Comparison of ENCODE assay signal across 15 cellular contexts in the genomic region with DNA sequence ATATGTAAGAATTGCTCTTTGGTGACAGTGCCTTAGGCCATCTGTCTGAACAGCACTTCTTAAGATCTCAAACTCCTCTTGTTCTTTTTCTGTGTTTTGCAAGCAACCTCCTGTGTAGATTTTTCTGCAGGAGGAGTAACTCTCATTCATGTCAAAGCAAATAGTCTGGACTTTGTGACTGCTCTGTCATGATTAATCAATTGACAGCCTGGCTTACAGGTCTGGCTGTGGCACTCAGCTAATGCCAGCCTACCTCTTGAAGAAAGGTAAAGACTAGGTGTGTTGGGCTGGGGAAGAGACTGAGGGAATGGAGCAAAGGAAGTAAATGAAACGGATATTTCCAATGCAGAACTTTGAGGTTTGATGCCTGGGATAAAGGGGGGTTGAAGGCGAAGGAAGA.
DNase-seq lines count a peak whose midpoint lies in the region; ATAC-seq and TF ChIP-seq lines count a peak whose summit lies in the region.
"Had no signal": no experiment of that assay in that cellular context is flagged by ENCODE, and none has a peak within 500 bp of the region (broad histone marks: within the 10 kb centered on the region; RNA-seq: fewer than 3 reads in every experiment).

No MANE protein-coding gene starts in this region.

- no peak overlapping the region for H3K4me3 ChIP-seq in SK-N-SH (ENCODE audit: low read depth in 2 of 2, low read length in 1 of 2)

- TF ChIP-seq EP300 in SK-N-SH (IDR thresholded peaks at IDR 0.05; ENCODE audit: borderline replicate concordance in 1 of 2, low read depth in 1 of 2, low read length in 1 of 2) = no peak

- peaks cover 8% of the 10 kb centered on the region for H3K27me3 Mint-ChIP-seq in endothelial cell (ENCODE audit: unreplicated experiment)
- H3K27me3 Mint-ChIP-seq in mesothelial cell of epicardium (ENCODE audit: low read depth) = no peaks in the 10 kb centered on the region
- H3K27me3 Mint-ChIP-seq in progenitor cell of endocrine pancreas = no peaks in the 10 kb centered on the region
- H3K27me3 Mint-ChIP-seq: CD4-positive, alpha-beta memory T cell had no signal

- POLR2A ChIA-PET in SK-N-SH (lab: Yijun Ruan, JAX) = no interaction called here

- 85% methylated on average over 2 of the region's 2 CpGs for WGBS in SK-N-SH (ENCODE audit: low lambda C conversion rate)

- H3K9me2 ChIP-seq in SK-N-SH = no peaks in the 10 kb centered on the region

- no peaks in the 10 kb centered on the region for H3K9me3 ChIP-seq in SK-N-SH
- H3K9me3 ChIP-seq: BE2C had no signal

- H3K9me3 Mint-ChIP-seq in endothelial cell (ENCODE audit: unreplicated experiment) = no peaks in the 10 kb centered on the region
- H3K9me3 Mint-ChIP-seq in mesothelial cell of epicardium = peaks cover 41% of the 10 kb centered on the region
- H3K9me3 Mint-ChIP-seq in progenitor cell of endocrine pancreas (ENCODE audit: low read depth) = peaks cover 27% of the 10 kb centered on the region
- H3K9me3 Mint-ChIP-seq: HFFc6 had no signal

- no peaks in the 10 kb centered on the region for H3K36me3 ChIP-seq in SK-N-SH (replicated peaks in 1 of 2; ENCODE audit: control insufficient read depth in 1 of 2, insufficient read depth in 2 of 2, low read length in 1 of 2)
- H3K36me3 ChIP-seq: BE2C had no signal

- peaks cover 22% of the 10 kb centered on the region for H3K36me3 Mint-ChIP-seq in endothelial cell (ENCODE audit: low read depth, unreplicated experiment)
- H3K36me3 Mint-ChIP-seq in mesothelial cell of epicardium = peaks cover 68% of the 10 kb centered on the region
- peaks cover 33% of the 10 kb centered on the region for H3K36me3 Mint-ChIP-seq in progenitor cell of endocrine pancreas (ENCODE audit: insufficient read depth)

- no peak for ATAC-seq in GM19351 (IDR thresholded peaks at IDR 0.05; ENCODE audit: unreplicated experiment)
- ATAC-seq in GM21723 (IDR thresholded peaks at IDR 0.05; ENCODE audit: unreplicated experiment) = no peak

- H3K27ac ChIP-seq in SK-N-SH (ENCODE audit: low read depth in 2 of 2, low read length in 1 of 2) = no peak overlapping the region
- H3K27ac ChIP-seq: C4-2B had no signal

- peaks cover 5% of the 10 kb centered on the region for H3K4me1 Mint-ChIP-seq in endothelial cell (ENCODE audit: unreplicated experiment)
- H3K4me1 Mint-ChIP-seq in mesothelial cell of epicardium = peaks cover 22% of the 10 kb centered on the region
- peaks cover 12% of the 10 kb centered on the region for H3K4me1 Mint-ChIP-seq in progenitor cell of endocrine pancreas (ENCODE audit: low read depth)

- H3K27me3 ChIP-seq in SK-N-SH (ENCODE audit: insufficient read depth) = no peaks in the 10 kb centered on the region
- H3K27me3 ChIP-seq: BE2C had no signal

- H2AFZ ChIP-seq in SK-N-SH (ENCODE audit: low read depth) = no peak overlapping the region

- H3K4me2 ChIP-seq in SK-N-SH = no peak overlapping the region

- H3F3A ChIP-seq in SK-N-SH (replicated peaks; ENCODE audit: insufficient read depth) = no peaks in the 10 kb centered on the region

- H3K4me1 ChIP-seq in SK-N-SH (ENCODE audit: control insufficient read depth in 1 of 2, insufficient read depth in 2 of 2, low read depth in 1 of 2, low read length in 1 of 2) = no peaks in the 10 kb centered on the region
- H3K4me1 ChIP-seq: BE2C had no signal

- TF ChIP-seq RAD21 in SK-N-SH (IDR thresholded peaks at IDR 0.05; ENCODE audit: low read length) = no peak

- CTCF ChIA-PET in SK-N-SH (lab: Yijun Ruan, JAX) = no interaction called here

- H3K4me3 Mint-ChIP-seq in endothelial cell (ENCODE audit: unreplicated experiment) (peak overlapping the region; percentile 32), mesothelial cell of epicardium (no peak overlapping the region), progenitor cell of endocrine pancreas (ENCODE audit: low read depth) (no peak overlapping the region)
- H3K4me3 Mint-ChIP-seq: HFFc6 had no signal

- no peaks in the 10 kb centered on the region for H4K20me1 ChIP-seq in SK-N-SH (ENCODE audit: insufficient read depth)

- H3K9ac ChIP-seq in SK-N-SH = no peak overlapping the region

- no peak for DNase-seq in endothelial cell (ENCODE audit: low spot score)
- DNase-seq in mesothelial cell of epicardium (ENCODE audit: low spot score in 2 of 2, unreplicated experiment in 2 of 2) = no peak
- no peak for DNase-seq in progenitor cell of endocrine pancreas (ENCODE audit: low spot score, unreplicated experiment)
- DNase-seq in SK-N-SH = no peak
- DNase-seq in DMS153 (lab: John Stamatoyannopoulos, UW) = no peak
- DNase-seq: BE2C; CD4-positive, alpha-beta memory T cell; DMS79 treated with DMSO at 0.1 percent for 48 hours; EL; GDM1; HCEC 1CT; HFFc6 had no signal

- H3K27ac Mint-ChIP-seq in endothelial cell (ENCODE audit: unreplicated experiment) (peak overlapping the region; percentile 57), mesothelial cell of epicardium (peak overlapping the region; percentile 13), progenitor cell of endocrine pancreas (peak overlapping the region; percentile 26)
- H3K27ac Mint-ChIP-seq: HFFc6 had no signal

- H3K79me2 ChIP-seq in SK-N-SH (ENCODE audit: insufficient read depth) = no peaks in the 10 kb centered on the region

- TF ChIP-seq CTCF in endothelial cell (IDR thresholded peaks at IDR 0.05; ENCODE audit: unreplicated experiment) (no peak), mesothelial cell of epicardium (IDR thresholded peaks at IDR 0.05; ENCODE audit: unreplicated experiment) (no peak), progenitor cell of endocrine pancreas (IDR thresholded peaks at IDR 0.05; ENCODE audit: unreplicated experiment) (no peak), SK-N-SH (IDR thresholded peaks at IDR 0.05) (no peak)

TF ChIP-seq in SK-N-SH, 30 proteins besides CTCF, POLR2A, EP300 and RAD21:
- no peak for TF ChIP-seq FOXM1 (IDR thresholded peaks at IDR 0.05; ENCODE audit: low read depth)
- no peak for TF ChIP-seq CHD2 (IDR thresholded peaks at IDR 0.05; ENCODE audit: low read length, partially characterized antibody)
- no peak for TF ChIP-seq SIN3A (IDR thresholded peaks at IDR 0.05; ENCODE audit: borderline replicate concordance, low read depth, low read length)
- TF ChIP-seq FOSL2 (IDR thresholded peaks at IDR 0.05; ENCODE audit: borderline replicate concordance, low read depth) = no peak
- no peak for TF ChIP-seq MEF2A (IDR thresholded peaks at IDR 0.05; ENCODE audit: borderline replicate concordance, low read depth)
- TF ChIP-seq RCOR1 (IDR thresholded peaks at IDR 0.05; ENCODE audit: low read length) = no peak
- TF ChIP-seq, protein P1, sequence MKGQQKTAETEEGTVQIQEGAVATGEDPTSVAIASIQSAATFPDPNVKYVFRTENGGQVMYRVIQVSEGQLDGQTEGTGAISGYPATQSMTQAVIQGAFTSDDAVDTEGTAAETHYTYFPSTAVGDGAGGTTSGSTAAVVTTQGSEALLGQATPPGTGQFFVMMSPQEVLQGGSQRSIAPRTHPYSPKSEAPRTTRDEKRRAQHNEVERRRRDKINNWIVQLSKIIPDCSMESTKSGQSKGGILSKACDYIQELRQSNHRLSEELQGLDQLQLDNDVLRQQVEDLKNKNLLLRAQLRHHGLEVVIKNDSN (IDR thresholded peaks at IDR 0.05; ENCODE audit: borderline replicate concordance, low read depth) = no peak
- TF ChIP-seq RFX5 (IDR thresholded peaks at IDR 0.05; ENCODE audit: low read length) = no peak
- no peak for TF ChIP-seq FOXJ3 (CRISPR knock-in tag; IDR thresholded peaks at IDR 0.05)
- no peak for TF ChIP-seq TCF12 (IDR thresholded peaks at IDR 0.05)
- TF ChIP-seq, protein P2, sequence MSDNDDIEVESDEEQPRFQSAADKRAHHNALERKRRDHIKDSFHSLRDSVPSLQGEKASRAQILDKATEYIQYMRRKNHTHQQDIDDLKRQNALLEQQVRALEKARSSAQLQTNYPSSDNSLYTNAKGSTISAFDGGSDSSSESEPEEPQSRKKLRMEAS (IDR thresholded peaks at IDR 0.05; ENCODE audit: low read depth) = no peak
